30 cellular contexts compared by ENCODE assay signal in the genomic region with DNA sequence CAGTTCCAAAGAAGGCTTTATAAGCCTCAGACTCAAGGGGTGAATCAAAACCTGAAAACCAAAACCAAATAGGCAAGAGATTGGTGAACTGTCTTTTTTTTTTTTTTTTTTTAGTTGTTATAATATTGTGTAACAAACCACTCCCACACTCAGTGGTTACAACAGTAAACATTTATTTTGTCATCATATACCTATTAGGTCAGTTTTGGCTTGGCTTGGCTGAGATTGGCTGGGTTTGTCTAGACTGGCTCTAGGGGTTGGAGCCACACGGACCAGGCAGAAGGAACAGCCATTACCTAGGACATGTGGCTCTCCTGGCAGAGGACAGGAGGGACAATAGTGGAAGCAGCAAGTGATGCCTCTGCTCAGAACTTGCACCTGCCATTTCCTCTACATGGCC. TPM values are rescaled to one million over a fixed set of nuclear protein-coding genes. Genes with fewer than 3 reads are reported as not detected.
"Had no signal": no experiment of that assay in that cellular context is flagged by ENCODE, and none has a peak within 500 bp of the region (broad histone marks: within the 10 kb centered on the region; RNA-seq: fewer than 3 reads in every experiment).

No MANE protein-coding gene starts in this region.

- H3K4me1 Mint-ChIP-seq: activated CD4-positive, alpha-beta memory T cell treated with anti-CD3 and anti-CD28 coated beads, Interleukin-2, amount 10 ng/mL, durations not matched to agents 7 days and 5 days; activated CD4-positive, alpha-beta T cell treated with anti-CD3 and anti-CD28 coated beads, Interleukin-2, amount 10 ng/mL, durations not matched to agents 7 days and 5 days; activated naive CD4-positive, alpha-beta T cell treated with anti-CD3 and anti-CD28 coated beads, Interleukin-2, amount 50 U/mL, for 24 hours; activated naive CD8-positive, alpha-beta T cell treated with anti-CD3 and anti-CD28 coated beads, Interleukin-2, amount 50 U/mL, for 24 hours; memory B cell; naive thymus-derived CD4-positive, alpha-beta T cell; stimulated activated naive B cell treated with anti-CD40 and anti-IgM and Interleukin-4, amounts not matched to agents 10 μg/mL and 1 μg/mL and 100 μg/mL, for 72 hours; T-helper 17 cell had no signal

- H3K27me3 ChIP-seq: esophagus muscularis mucosa, pancreas, sigmoid colon, testis, uterus had no signal

- H3K27ac Mint-ChIP-seq: activated CD4-positive, alpha-beta memory T cell treated with anti-CD3 and anti-CD28 coated beads, Interleukin-2, amount 10 ng/mL, durations not matched to agents 7 days and 5 days; activated CD4-positive, alpha-beta T cell treated with anti-CD3 and anti-CD28 coated beads, Interleukin-2, amount 10 ng/mL, durations not matched to agents 7 days and 5 days; activated naive CD4-positive, alpha-beta T cell treated with anti-CD3 and anti-CD28 coated beads, Interleukin-2, amount 50 U/mL, for 24 hours; activated naive CD8-positive, alpha-beta T cell treated with anti-CD3 and anti-CD28 coated beads, Interleukin-2, amount 50 U/mL, for 24 hours; activated T-cell treated with anti-CD3 and anti-CD28 coated beads, Interleukin-2, amount 50 U/mL, for 24 hours; memory B cell; naive thymus-derived CD4-positive, alpha-beta T cell; stimulated activated naive B cell treated with anti-CD40 and anti-IgM and Interleukin-4, amounts not matched to agents 10 μg/mL and 1 μg/mL and 100 μg/mL, for 72 hours; T-helper 17 cell had no signal

- H3K27ac ChIP-seq: esophagus muscularis mucosa, pancreas, prostate gland, sigmoid colon, stomach, testis, uterus had no signal

- H3K36me3 ChIP-seq: esophagus muscularis mucosa, pancreas, prostate gland, sigmoid colon, stomach, uterus had no signal

- H3K4me3 Mint-ChIP-seq: activated CD4-positive, alpha-beta memory T cell treated with anti-CD3 and anti-CD28 coated beads, Interleukin-2, amount 10 ng/mL, durations not matched to agents 7 days and 5 days; activated CD4-positive, alpha-beta T cell treated with anti-CD3 and anti-CD28 coated beads, Interleukin-2, amount 10 ng/mL, durations not matched to agents 7 days and 5 days; activated naive CD4-positive, alpha-beta T cell treated with anti-CD3 and anti-CD28 coated beads, Interleukin-2, amount 50 U/mL, for 24 hours; activated naive CD8-positive, alpha-beta T cell treated with anti-CD3 and anti-CD28 coated beads, Interleukin-2, amount 50 U/mL, for 24 hours; activated T-cell treated with anti-CD3 and anti-CD28 coated beads, Interleukin-2, amount 50 U/mL, for 24 hours; memory B cell; naive thymus-derived CD4-positive, alpha-beta T cell; stimulated activated naive B cell treated with anti-CD40 and anti-IgM and Interleukin-4, amounts not matched to agents 10 μg/mL and 1 μg/mL and 100 μg/mL, for 72 hours; T-helper 17 cell had no signal

- DNase-seq: activated CD4-positive, alpha-beta memory T cell treated with anti-CD3 and anti-CD28 coated beads, Interleukin-2, amount 10 ng/mL, durations not matched to agents 7 days and 5 days; activated CD4-positive, alpha-beta T cell treated with anti-CD3 and anti-CD28 coated beads for 1 hour; activated CD4-positive, alpha-beta T cell treated with anti-CD3 and anti-CD28 coated beads, Interleukin-2, amount 10 ng/mL, durations not matched to agents 7 days and 5 days; activated CD8-positive, alpha-beta memory T cell treated with anti-CD3 and anti-CD28 coated beads, Interleukin-2, amount 50 U/mL, for 48 hours; activated naive CD8-positive, alpha-beta T cell treated with anti-CD3 and anti-CD28 coated beads, Interleukin-2, amount 50 U/mL, for 24 hours; activated T-cell treated with anti-CD3 and anti-CD28 coated beads, Interleukin-2, amount 50 U/mL, for 24 hours; amygdala; cerebellar nuclear complex; cortex of kidney; glutamatergic neuron; left ventricle myocardium superior; naive thymus-derived CD4-positive, alpha-beta T cell; pancreas; sigmoid colon; small intestine; stimulated activated CD4-positive, alpha-beta T cell treated with anti-CD3 and anti-CD28 coated beads, Interleukin-1b, Interleukin-23, amount 100 ng/mL, for 48 hours; stimulated activated CD4-positive, alpha-beta T cell treated with anti-CD3 and anti-CD28 coated beads, Interleukin-4, amount 100 ng/mL, for 4 hours; stimulated activated CD8-positive, alpha-beta memory T cell treated with anti-CD3 and anti-CD28 coated beads, Interleukin-4, amount 100 ng/mL, for 48 hours; stimulated activated naive B cell treated with anti-CD40 and anti-IgM and Interleukin-4, amounts not matched to agents 10 μg/mL and 1 μg/mL and 100 μg/mL, for 72 hours; stomach; T-helper 17 cell; T1000; testis; trophoblast cell; uterus had no signal

- FAIRE-seq: islet of Langerhans, pancreas, small intestine had no signal

- H3K27me3 Mint-ChIP-seq: activated CD4-positive, alpha-beta memory T cell treated with anti-CD3 and anti-CD28 coated beads, Interleukin-2, amount 10 ng/mL, durations not matched to agents 7 days and 5 days; activated CD4-positive, alpha-beta T cell treated with anti-CD3 and anti-CD28 coated beads, Interleukin-2, amount 10 ng/mL, durations not matched to agents 7 days and 5 days; activated naive CD8-positive, alpha-beta T cell treated with anti-CD3 and anti-CD28 coated beads, Interleukin-2, amount 50 U/mL, for 24 hours; activated T-cell treated with anti-CD3 and anti-CD28 coated beads, Interleukin-2, amount 50 U/mL, for 24 hours had no signal

- H3K36me3 Mint-ChIP-seq: activated naive CD4-positive, alpha-beta T cell treated with anti-CD3 and anti-CD28 coated beads, Interleukin-2, amount 50 U/mL, for 24 hours; memory B cell; naive thymus-derived CD4-positive, alpha-beta T cell; stimulated activated naive B cell treated with anti-CD40 and anti-IgM and Interleukin-4, amounts not matched to agents 10 μg/mL and 1 μg/mL and 100 μg/mL, for 72 hours had no signal

- H3K4me3 ChIP-seq: esophagus muscularis mucosa, pancreas, prostate gland, sigmoid colon, stomach, testis, uterus had no signal

- ATAC-seq: activated naive CD8-positive, alpha-beta T cell treated with anti-CD3 and anti-CD28 coated beads, Interleukin-2, amount 50 U/mL, for 24 hours; left ventricle myocardium superior; naive thymus-derived CD4-positive, alpha-beta T cell; pancreas; stimulated activated naive B cell treated with anti-CD40 and anti-IgM and Interleukin-4, amounts not matched to agents 10 μg/mL and 1 μg/mL and 100 μg/mL, for 72 hours; T-helper 17 cell had no signal

- H3K9me3 Mint-ChIP-seq: activated CD4-positive, alpha-beta memory T cell treated with anti-CD3 and anti-CD28 coated beads, Interleukin-2, amount 10 ng/mL, durations not matched to agents 7 days and 5 days; activated CD4-positive, alpha-beta T cell treated with anti-CD3 and anti-CD28 coated beads, Interleukin-2, amount 10 ng/mL, durations not matched to agents 7 days and 5 days; activated naive CD4-positive, alpha-beta T cell treated with anti-CD3 and anti-CD28 coated beads, Interleukin-2, amount 50 U/mL, for 24 hours; activated naive CD8-positive, alpha-beta T cell treated with anti-CD3 and anti-CD28 coated beads, Interleukin-2, amount 50 U/mL, for 24 hours; activated T-cell treated with anti-CD3 and anti-CD28 coated beads, Interleukin-2, amount 50 U/mL, for 24 hours; naive thymus-derived CD4-positive, alpha-beta T cell; stimulated activated naive B cell treated with anti-CD40 and anti-IgM and Interleukin-4, amounts not matched to agents 10 μg/mL and 1 μg/mL and 100 μg/mL, for 72 hours had no signal

RNA-seq across cellular contexts. Expression of gene RYR3, which starts 26.4 kb away (rescaled TPM):
- total RNA-seq: activated CD4-positive, alpha-beta memory T cell treated with anti-CD3 and anti-CD28 coated beads, Interleukin-2, amount 10 ng/mL, durations not matched to agents 7 days and 5 days; activated CD4-positive, alpha-beta T cell treated with anti-CD3 and anti-CD28 coated beads, Interleukin-2, amount 10 ng/mL, durations not matched to agents 7 days and 5 days had no signal
